21 cellular contexts compared by ENCODE assay signal in the genomic region with DNA sequence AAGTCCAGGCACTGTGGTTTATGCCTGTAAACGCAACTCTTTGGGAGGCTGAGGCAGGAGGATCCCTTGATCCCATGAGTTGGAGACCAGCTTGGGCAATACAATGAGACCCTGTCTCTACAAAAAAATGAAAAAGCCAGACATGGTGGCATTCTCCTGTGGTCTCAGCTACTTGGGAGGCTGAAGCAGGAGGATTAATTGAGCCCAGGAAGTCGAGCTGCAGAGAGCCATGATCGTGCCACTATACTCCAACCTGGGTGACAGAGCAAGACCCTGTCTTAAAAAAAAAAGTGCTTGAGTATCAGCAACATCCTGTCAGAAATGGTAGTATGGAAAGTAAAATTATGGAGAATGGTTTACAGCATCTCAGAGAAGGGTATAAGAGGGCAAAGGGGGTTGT. TPM values are rescaled to one million over a fixed set of nuclear protein-coding genes. Genes with fewer than 3 reads are reported as not detected.
A peak's percentile ranks its signal among the peaks of the same experiment; 100 is the strongest.
DNase-seq lines count a peak whose midpoint lies in the region; ATAC-seq and TF ChIP-seq lines count a peak whose summit lies in the region.
"Had no signal": no experiment of that assay in that cellular context is flagged by ENCODE, and none has a peak within 500 bp of the region (broad histone marks: within the 10 kb centered on the region; RNA-seq: fewer than 3 reads in every experiment).

No MANE protein-coding gene starts in this region.

- DNase-seq in CD8-positive, alpha-beta T cell = no peak
- DNase-seq in activated CD4-positive, alpha-beta memory T cell treated with anti-CD3 and anti-CD28 coated beads for 36 hours = no peak
- DNase-seq in immature natural killer cell (no peak), endodermal cell (no peak), NCI-H345 (lab: John Stamatoyannopoulos, UW) (no peak)
- DNase-seq in stimulated activated naive CD4-positive, alpha-beta T cell treated with Interleukin-2 at 50 U/mL for 16 hours (lab: John Stamatoyannopoulos, UW) = no peak
- DNase-seq: activated CD4-positive, alpha-beta T cell treated with anti-CD3 and anti-CD28 coated beads, Interleukin-2, amount 50 U/mL, for 4 hours; activated gamma-delta T cell treated with Interleukin-2 at 50 U/mL for 16 hours; erythroblast; H9; left lung; NCI-H524 treated with DMSO at 0.1 percent for 48 hours; stimulated activated CD4-positive, alpha-beta T cell treated with anti-CD3 and anti-CD28 coated beads, Interleukin-4, amount 100 ng/mL, for 4 hours; stimulated activated CD8-positive, alpha-beta memory T cell treated with anti-CD3 and anti-CD28 coated beads, Interleukin-4, amount 100 ng/mL, for 48 hours; tibial artery had no signal

- peaks cover 77% of the 10 kb centered on the region for H4K20me1 ChIP-seq in BLaER1

- H3K27me3 ChIP-seq in BLaER1 (no peaks in the 10 kb centered on the region), endodermal cell (ENCODE audit: control insufficient read depth, insufficient read depth, low read length, poor library complexity, severe bottlenecking) (no peaks in the 10 kb centered on the region)
- H3K27me3 ChIP-seq in CD8-positive, alpha-beta T cell (ENCODE audit: insufficient read depth, low read length) = no peaks in the 10 kb centered on the region
- H3K27me3 ChIP-seq: left lung, tibial artery had no signal

- no peaks in the 10 kb centered on the region for H3K9me3 Mint-ChIP-seq in CD8-positive, alpha-beta T cell
- H3K9me3 Mint-ChIP-seq in activated CD4-positive, alpha-beta memory T cell treated with anti-CD3 and anti-CD28 coated beads for 36 hours = peaks cover 6% of the 10 kb centered on the region
- H3K9me3 Mint-ChIP-seq in immature natural killer cell = peaks cover 0 to 3% (median 0%) of the 10 kb centered on the region in 6 donors
- no peaks in the 10 kb centered on the region for H3K9me3 Mint-ChIP-seq in endodermal cell
- H3K9me3 Mint-ChIP-seq: dendritic cell treated with granulocyte-macrophage colony-stimulating factor and Interleukin-4, amounts not matched to agents 40 ng/mL and 50 ng/mL, for 4 days; H9 had no signal

- H3K36me3 ChIP-seq in BLaER1 (peaks cover 77% of the 10 kb centered on the region), endodermal cell (ENCODE audit: control insufficient read depth, insufficient read depth, low read length) (no peaks in the 10 kb centered on the region)
- H3K36me3 ChIP-seq in CD8-positive, alpha-beta T cell (ENCODE audit: insufficient read depth, low read length) = no peaks in the 10 kb centered on the region
- H3K36me3 ChIP-seq: left lung, tibial artery had no signal

- peak overlapping the region; percentile 90 for H3K27ac ChIP-seq in BLaER1
- peak overlapping the region; percentile 82 for H3K27ac ChIP-seq in CD8-positive, alpha-beta T cell (ENCODE audit: low read depth, low read length)
- no peak overlapping the region for H3K27ac ChIP-seq in endodermal cell (ENCODE audit: low read depth, low read length)
- H3K27ac ChIP-seq: tibial artery had no signal

- peaks cover 84% of the 10 kb centered on the region for H3K4me1 ChIP-seq in BLaER1
- peaks cover 77% of the 10 kb centered on the region for H3K4me1 ChIP-seq in CD8-positive, alpha-beta T cell (ENCODE audit: insufficient read depth, low read length)
- H3K4me1 ChIP-seq in endodermal cell (ENCODE audit: control insufficient read depth, insufficient read depth, low read length) = no peaks in the 10 kb centered on the region
- H3K4me1 ChIP-seq: tibial artery had no signal

- CTCF ChIA-PET in CD8-positive, alpha-beta T cell (lab: Charles Lee) = interaction anchor here (1.6 kb wide), 1 partner anchor 18 kb away, joined by 5 read pairs; no protein-coding TSS in a partner anchor
- CTCF ChIA-PET in activated CD4-positive, alpha-beta memory T cell treated with anti-CD3 and anti-CD28 coated beads for 36 hours (lab: Charles Lee) = no interaction called here

- intact Hi-C loops in CD8-positive, alpha-beta T cell (cut with DNase I, micrococcal nuclease) = loop anchor here (2.0 to 10.0 kb wide), 4 partner anchors 15 to 708 kb away; a partner anchor contains a TSS
- intact Hi-C loops in activated CD4-positive, alpha-beta memory T cell treated with anti-CD3 and anti-CD28 coated beads for 36 hours (cut with micrococcal nuclease) = loop anchor here (5.0 to 10.0 kb wide), 4 partner anchors 248 to 708 kb away; a partner anchor contains a TSS

- peak overlapping the region; percentile 91 for H3K4me2 ChIP-seq in BLaER1

- H3K4me1 Mint-ChIP-seq in CD8-positive, alpha-beta T cell (ENCODE audit: low read depth) = peaks cover 92% of the 10 kb centered on the region
- H3K4me1 Mint-ChIP-seq in activated CD4-positive, alpha-beta memory T cell treated with anti-CD3 and anti-CD28 coated beads for 36 hours (ENCODE audit: low read depth) = peaks cover 85% of the 10 kb centered on the region
- H3K4me1 Mint-ChIP-seq in immature natural killer cell (peaks cover 85 to 94% of the 10 kb centered on the region in 2 donors), endodermal cell (no peaks in the 10 kb centered on the region)
- H3K4me1 Mint-ChIP-seq: H9 had no signal

- 76 to 78% methylated on average over 3 of the region's 3 CpGs for WGBS in endodermal cell (ENCODE audit: insufficient coverage in 1 of 2, insufficient read length in 1 of 2), 2 experiments

- H3K4me3 ChIP-seq in BLaER1 = peak overlapping the region; percentile 12
- peak overlapping the region; percentile 31 for H3K4me3 ChIP-seq in CD8-positive, alpha-beta T cell (ENCODE audit: low read depth, low read length)
- no peak overlapping the region for H3K4me3 ChIP-seq in endodermal cell (ENCODE audit: low read length)
- H3K4me3 ChIP-seq: K562, left lung, skin epidermis, tibial artery had no signal

- ATAC-seq in CD8-positive, alpha-beta T cell = no peak
- no peak for ATAC-seq in GM21529 (IDR thresholded peaks at IDR 0.05; ENCODE audit: unreplicated experiment)
- ATAC-seq: K562, left lung had no signal

- peak overlapping the region; percentile 99 for H3K27ac Mint-ChIP-seq in CD8-positive, alpha-beta T cell
- H3K27ac Mint-ChIP-seq in activated CD4-positive, alpha-beta memory T cell treated with anti-CD3 and anti-CD28 coated beads for 36 hours = peak overlapping the region; percentile 89
- H3K27ac Mint-ChIP-seq in immature natural killer cell (peak overlapping the region; percentile 93 to 100 (median 98)), endodermal cell (no peak overlapping the region)
- H3K27ac Mint-ChIP-seq: dendritic cell treated with granulocyte-macrophage colony-stimulating factor and Interleukin-4, amounts not matched to agents 40 ng/mL and 50 ng/mL, for 4 days; H9; progenitor cell of endocrine pancreas had no signal

- peak overlapping the region; percentile 71 for H3K9ac ChIP-seq in BLaER1
- no peak overlapping the region for H3K9ac ChIP-seq in endodermal cell (ENCODE audit: extremely low read depth, low read length, poor library complexity, severe bottlenecking)

- no peaks in the 10 kb centered on the region for H3K27me3 Mint-ChIP-seq in CD8-positive, alpha-beta T cell (ENCODE audit: low read depth)
- H3K27me3 Mint-ChIP-seq in activated CD4-positive, alpha-beta memory T cell treated with anti-CD3 and anti-CD28 coated beads for 36 hours = no peaks in the 10 kb centered on the region
- H3K27me3 Mint-ChIP-seq in immature natural killer cell (ENCODE audit: low read depth in 3 of 3) = peaks cover 8 to 16% (median 15%) of the 10 kb centered on the region in 3 donors
- H3K27me3 Mint-ChIP-seq in endodermal cell (ENCODE audit: insufficient read depth) = peaks cover 2% of the 10 kb centered on the region
- H3K27me3 Mint-ChIP-seq: dendritic cell treated with granulocyte-macrophage colony-stimulating factor and Interleukin-4, amounts not matched to agents 40 ng/mL and 50 ng/mL, for 4 days; progenitor cell of endocrine pancreas had no signal

- peak overlapping the region; percentile 81 for H3K4me3 Mint-ChIP-seq in CD8-positive, alpha-beta T cell
- H3K4me3 Mint-ChIP-seq in activated CD4-positive, alpha-beta memory T cell treated with anti-CD3 and anti-CD28 coated beads for 36 hours = no peak overlapping the region
- H3K4me3 Mint-ChIP-seq in immature natural killer cell (peak overlapping the region; percentile 72 to 85 (median 78)), endodermal cell (no peak overlapping the region)
- H3K4me3 Mint-ChIP-seq: dendritic cell treated with granulocyte-macrophage colony-stimulating factor and Interleukin-4, amounts not matched to agents 40 ng/mL and 50 ng/mL, for 4 days; H9 had no signal

- POLR2A ChIA-PET in CD8-positive, alpha-beta T cell (lab: Charles Lee) = interaction anchor here (1.4 to 2.0 kb wide), 5 partner anchors 9 to 25 kb away, joined by 3 to 10 read pairs (median 3); a partner anchor contains a TSS
- POLR2A ChIA-PET in activated CD4-positive, alpha-beta memory T cell treated with anti-CD3 and anti-CD28 coated beads for 36 hours (lab: Charles Lee) = no interaction called here

- no peak for TF ChIP-seq CTCF in CD8-positive, alpha-beta T cell (IDR thresholded peaks at IDR 0.05)
- TF ChIP-seq CTCF in endodermal cell (conservative IDR thresholded peaks at IDR 0.05) = no peak

- H3K36me3 Mint-ChIP-seq in CD8-positive, alpha-beta T cell = peaks cover 53% of the 10 kb centered on the region
- peaks cover 23% of the 10 kb centered on the region for H3K36me3 Mint-ChIP-seq in activated CD4-positive, alpha-beta memory T cell treated with anti-CD3 and anti-CD28 coated beads for 36 hours
- peaks cover 0 to 9% (median 4%) of the 10 kb centered on the region in 3 donors for H3K36me3 Mint-ChIP-seq in immature natural killer cell
- H3K36me3 Mint-ChIP-seq in endodermal cell (ENCODE audit: low read depth) = no peaks in the 10 kb centered on the region

- peaks cover 10% of the 10 kb centered on the region; the same call in 1 of the 2 replicates for H3K9me3 ChIP-seq in BLaER1
- H3K9me3 ChIP-seq in CD8-positive, alpha-beta T cell (ENCODE audit: low read length) = no peaks in the 10 kb centered on the region
- H3K9me3 ChIP-seq in endodermal cell (ENCODE audit: control insufficient read depth, low read length) = no peaks in the 10 kb centered on the region
- H3K9me3 ChIP-seq: left lung, tibial artery had no signal

RNA-seq across cellular contexts. Expression of a gene that starts 11.6 kb away (rescaled TPM):
- 10 to 100 TPM; 36.4 to 36.8 TPM for total RNA-seq in CD8-positive, alpha-beta T cell
- 10 to 100 TPM; 50.1 to 52.1 TPM for total RNA-seq in activated CD4-positive, alpha-beta memory T cell treated with anti-CD3 and anti-CD28 coated beads for 36 hours
- 10 to 100 TPM; 22.0 to 83.5 (median 29.8) TPM for polyA plus RNA-seq in immature natural killer cell
- total RNA-seq in endodermal cell = under 1 TPM; 0.24 TPM
- not detected for polyA plus RNA-seq in endodermal cell (2013, experiment 1 of 2)
- not detected for polyA plus RNA-seq in endodermal cell (2013, experiment 2 of 2)
- total RNA-seq: H9 had no signal

Comparison
In these comparisons a context has a peak if more than half of its experiments do, and no peak if none do; other contexts are left out.
1. H3K4me3 Mint-ChIP-seq: peak in CD8-positive, alpha-beta T cell (single experiment) and immature natural killer cell (5 of 5); none in activated CD4-positive, alpha-beta memory T cell treated with anti-CD3 and anti-CD28 coated beads for 36 hours (single experiment) and endodermal cell (single experiment).
2. RNA of a gene that starts 11.6 kb away (total RNA-seq): 50.1 to 52.1 TPM in activated CD4-positive, alpha-beta memory T cell treated with anti-CD3 and anti-CD28 coated beads for 36 hours and 36.4 to 36.8 TPM in CD8-positive, alpha-beta T cell; 0.24 TPM in endodermal cell; every median in the first group is over 10 times any median in the second.